In genomic region chr9:93188426-93189368, GRCh38 we compare ENCODE assay signal across 28 cellular contexts. TPM values are rescaled to one million over a fixed set of nuclear protein-coding genes. Genes with fewer than 3 reads are reported as not detected.
DNase-seq lines count a peak whose midpoint lies in the region; ATAC-seq and TF ChIP-seq lines count a peak whose summit lies in the region.
"Had no signal": no experiment of that assay in that cellular context is flagged by ENCODE, and none has a peak within 500 bp of the region (broad histone marks: within the 10 kb centered on the region; RNA-seq: fewer than 3 reads in every experiment).

No MANE protein-coding gene starts in this region.

- peak; percentile 39 for DNase-seq in GM13976 (ENCODE audit: low spot score)
- DNase-seq in caudate nucleus (lab: John Stamatoyannopoulos, UW): no peak
- no peak for DNase-seq in right cardiac atrium
- no peak for DNase-seq in progenitor cell of endocrine pancreas (ENCODE audit: low spot score, unreplicated experiment)
- DNase-seq in coronary artery (ENCODE audit: low spot score): no peak
- no peak for DNase-seq in NOMO-1 (lab: John Stamatoyannopoulos, UW; ENCODE audit: unreplicated experiment in 2 of 2)
- DNase-seq in T-helper 2 cell treated with Interferon-gamma antibody and Interleukin-4, amounts not matched to agents 5 μg/mL and 100 μg/mL, for 36 hours (ENCODE audit: low spot score): no peak
- DNase-seq in H9: no peak
- DNase-seq: activated CD4-positive, alpha-beta T cell treated with anti-CD3 and anti-CD28 coated beads, Interleukin-2, amount 50 U/mL, for 1 hour; CD8-positive, alpha-beta memory T cell; dermis blood vessel endothelial cell; DMS53; naive thymus-derived CD4-positive, alpha-beta T cell; NCI-H146; NCI-H2171; NCI-H526; RPMI8226; SK-N-SH; T-helper 2 cell; upper lobe of right lung; WERI-Rb-1 had no signal

- no peak overlapping the region for H3K4ac ChIP-seq in H9 (ENCODE audit: low read depth, low read length)

- H3K27ac Mint-ChIP-seq in progenitor cell of endocrine pancreas (peak overlapping the region; percentile 73), H9 (peak overlapping the region in 1 of 3 experiments; percentile 86; a peak in 1 of 7 replicates)
- no peak overlapping the region for H3K27ac Mint-ChIP-seq in T-helper 2 cell treated with Interferon-gamma antibody and Interleukin-4, amounts not matched to agents 5 μg/mL and 100 μg/mL, for 36 hours
- H3K27ac Mint-ChIP-seq: activated naive CD4-positive, alpha-beta T cell treated with anti-CD3 and anti-CD28 coated beads, Interleukin-2, amount 50 U/mL, for 24 hours; B cell; CD8-positive, alpha-beta memory T cell had no signal

- H3K4me2 ChIP-seq in H9 (ENCODE audit: insufficient read depth, insufficient read length, low read length): no peak overlapping the region
- H3K4me2 ChIP-seq: KMS-11, SK-N-SH had no signal

- H2BK15ac ChIP-seq in H9 (ENCODE audit: low read depth, low read length): no peak overlapping the region

- H3K23me2 ChIP-seq in H9 (ENCODE audit: insufficient read length, low read depth, low read length, poor library complexity, severe bottlenecking): peaks cover 5% of the 10 kb centered on the region

- H2BK12ac ChIP-seq in H9 (ENCODE audit: insufficient read length, low read depth, low read length): no peak overlapping the region

- ATAC-seq in right cardiac atrium: no peak
- ATAC-seq: naive thymus-derived CD4-positive, alpha-beta T cell; upper lobe of right lung had no signal

- H2BK5ac ChIP-seq in H9 (ENCODE audit: insufficient read length, low read length): no peak overlapping the region

- no peak overlapping the region for H3K23ac ChIP-seq in H9 (ENCODE audit: insufficient read length, low read depth, low read length)

- no peak overlapping the region for H2BK20ac ChIP-seq in H9 (ENCODE audit: low read depth, low read length, poor library complexity, severe bottlenecking)

- H3K79me2 ChIP-seq in H9 (ENCODE audit: insufficient read depth, low read length): no peaks in the 10 kb centered on the region; the same call in 1 of the 2 replicates
- H3K79me2 ChIP-seq: parathyroid adenoma had no signal

- no peak overlapping the region for H2BK120ac ChIP-seq in H9 (ENCODE audit: low read depth, low read length, poor library complexity, severe bottlenecking)

- no peak overlapping the region for H2AFZ ChIP-seq in H9 (ENCODE audit: low read length)
- H2AFZ ChIP-seq: parathyroid adenoma had no signal

- H3K79me1 ChIP-seq in H9 (ENCODE audit: insufficient read depth, low read depth, low read length, poor library complexity, severe bottlenecking): peaks cover 3% of the 10 kb centered on the region

- WGBS in right cardiac atrium: 61% methylated on average over 14 of the region's 14 CpGs
- WGBS in H9 (ENCODE audit: extremely low coverage, insufficient read length, low lambda C conversion rate): no CpG with 5 or more reads among the region's 14 CpGs

- H3K27me3 Mint-ChIP-seq in progenitor cell of endocrine pancreas (no peaks in the 10 kb centered on the region), H9 (ENCODE audit: low read depth) (peaks cover 13% of the 10 kb centered on the region)
- peaks cover 29% of the 10 kb centered on the region for H3K27me3 Mint-ChIP-seq in T-helper 2 cell treated with Interferon-gamma antibody and Interleukin-4, amounts not matched to agents 5 μg/mL and 100 μg/mL, for 36 hours (ENCODE audit: low read depth)
- H3K27me3 Mint-ChIP-seq: activated naive CD4-positive, alpha-beta T cell treated with anti-CD3 and anti-CD28 coated beads, Interleukin-2, amount 50 U/mL, for 24 hours had no signal

- H3K4me3 ChIP-seq in right cardiac atrium (ENCODE audit: low read length) (no peak overlapping the region), coronary artery (no peak overlapping the region)
- H3K4me3 ChIP-seq: cardiac muscle cell, skin epidermis, upper lobe of right lung had no signal

- H3K9ac ChIP-seq in H9 (ENCODE audit: extremely low read depth, insufficient read length, low read length): no peak overlapping the region
- H3K9ac ChIP-seq: KMS-11, parathyroid adenoma, SK-N-SH had no signal

- H3K4me3 Mint-ChIP-seq in progenitor cell of endocrine pancreas (ENCODE audit: low read depth) (no peak overlapping the region), H9 (no peak overlapping the region)
- no peak overlapping the region for H3K4me3 Mint-ChIP-seq in T-helper 2 cell treated with Interferon-gamma antibody and Interleukin-4, amounts not matched to agents 5 μg/mL and 100 μg/mL, for 36 hours
- H3K4me3 Mint-ChIP-seq: activated naive CD4-positive, alpha-beta T cell treated with anti-CD3 and anti-CD28 coated beads, Interleukin-2, amount 50 U/mL, for 24 hours; B cell had no signal

- H3K9me3 ChIP-seq in right cardiac atrium (ENCODE audit: control insufficient read depth, low read length) (no peaks in the 10 kb centered on the region), H9 (ENCODE audit: control insufficient read depth, low read depth, low read length) (no peaks in the 10 kb centered on the region)
- H3K9me3 ChIP-seq: SK-N-SH, upper lobe of right lung had no signal

- TF ChIP-seq CTCF in GM13976 (IDR thresholded peaks at IDR 0.05; ENCODE audit: borderline replicate concordance, control extremely low read depth, extremely low read depth, insufficient read depth, missing control alignments) (no peak), progenitor cell of endocrine pancreas (IDR thresholded peaks at IDR 0.05; ENCODE audit: unreplicated experiment) (no peak), coronary artery (IDR thresholded peaks at IDR 0.05) (no peak), H9 (conservative IDR thresholded peaks at IDR 0.05) (no peak)

- H3T11ph ChIP-seq in H9 (ENCODE audit: low read length): no peak overlapping the region

- H4K91ac ChIP-seq in H9 (ENCODE audit: insufficient read length, low read depth, low read length): no peak overlapping the region

- no peak overlapping the region for H3K56ac ChIP-seq in H9 (ENCODE audit: insufficient read length, low read depth, low read length)

- H3K36me3 Mint-ChIP-seq in progenitor cell of endocrine pancreas (ENCODE audit: insufficient read depth) (peaks cover 12% of the 10 kb centered on the region), H9 (ENCODE audit: insufficient read depth in 1 of 3, low read depth in 3 of 3) (peaks cover 0 to 7% (median 2%) of the 10 kb centered on the region in 3 experiments; a peak in 5 of 7 replicates)
- H3K36me3 Mint-ChIP-seq in T-helper 2 cell treated with Interferon-gamma antibody and Interleukin-4, amounts not matched to agents 5 μg/mL and 100 μg/mL, for 36 hours (ENCODE audit: low read depth): no peaks in the 10 kb centered on the region
- H3K36me3 Mint-ChIP-seq: activated naive CD4-positive, alpha-beta T cell treated with anti-CD3 and anti-CD28 coated beads, Interleukin-2, amount 50 U/mL, for 24 hours; CD8-positive, alpha-beta memory T cell; naive thymus-derived CD4-positive, alpha-beta T cell had no signal

- in situ Hi-C loops in GM13976 (cut with MboI; ENCODE audit: low sequenced_read_pairs, unreplicated experiment): no loop called here

- no peak overlapping the region; the same call in 1 of the 2 replicates for H3K14ac ChIP-seq in H9 (ENCODE audit: insufficient read depth, low read length)

- no peaks in the 10 kb centered on the region for H3K9me3 Mint-ChIP-seq in progenitor cell of endocrine pancreas (ENCODE audit: low read depth)
- no peaks in the 10 kb centered on the region for H3K9me3 Mint-ChIP-seq in T-helper 2 cell treated with Interferon-gamma antibody and Interleukin-4, amounts not matched to agents 5 μg/mL and 100 μg/mL, for 36 hours
- H3K9me3 Mint-ChIP-seq in H9: peaks cover 0 to 2% of the 10 kb centered on the region in 2 experiments; a peak in 1 of 5 replicates
- H3K9me3 Mint-ChIP-seq: activated naive CD4-positive, alpha-beta T cell treated with anti-CD3 and anti-CD28 coated beads, Interleukin-2, amount 50 U/mL, for 24 hours; CD8-positive, alpha-beta memory T cell had no signal

- intact Hi-C loops in right cardiac atrium (cut with DNase I): no loop called here

- no peak overlapping the region for H4K5ac ChIP-seq in H9 (ENCODE audit: insufficient read length, low read depth, low read length)

- H3K4me1 ChIP-seq in right cardiac atrium (ENCODE audit: control insufficient read depth, insufficient read depth, low read length) (no peaks in the 10 kb centered on the region), H9 (ENCODE audit: insufficient read depth, low read length) (peaks cover 3% of the 10 kb centered on the region; the same call in 1 of the 2 replicates)
- H3K4me1 ChIP-seq: parathyroid adenoma had no signal

- H3K27ac ChIP-seq in caudate nucleus (ENCODE audit: low read depth, low read length) (peak overlapping the region; percentile 26), right cardiac atrium (ENCODE audit: low read length) (peak overlapping the region; percentile 79), coronary artery (no peak overlapping the region), H9 (ENCODE audit: insufficient read length, low read depth, low read length) (no peak overlapping the region)
- H3K27ac ChIP-seq: KMS-11, parathyroid adenoma, skin epidermis, upper lobe of right lung, WERI-Rb-1 had no signal

- H3K18ac ChIP-seq in H9 (ENCODE audit: insufficient read length, low read depth, low read length): no peak overlapping the region

- no peaks in the 10 kb centered on the region for H3K27me3 ChIP-seq in right cardiac atrium (ENCODE audit: control insufficient read depth, insufficient read depth)
- H3K27me3 ChIP-seq in H9 (ENCODE audit: insufficient read depth, low read length): no peaks in the 10 kb centered on the region

- H2AK5ac ChIP-seq in H9 (ENCODE audit: insufficient read length, low read length): no peak overlapping the region

- no peak overlapping the region for H4K8ac ChIP-seq in H9 (replicated peaks; ENCODE audit: insufficient read length, low read depth, low read length)

- peaks cover 5% of the 10 kb centered on the region for H4K20me1 ChIP-seq in H9 (ENCODE audit: control insufficient read depth, insufficient read depth, insufficient read length)

- peaks cover 50% of the 10 kb centered on the region for H3K4me1 Mint-ChIP-seq in progenitor cell of endocrine pancreas (ENCODE audit: low read depth)
- no peaks in the 10 kb centered on the region for H3K4me1 Mint-ChIP-seq in T-helper 2 cell treated with Interferon-gamma antibody and Interleukin-4, amounts not matched to agents 5 μg/mL and 100 μg/mL, for 36 hours (ENCODE audit: low read depth)
- peaks cover 46 to 50% of the 10 kb centered on the region in 2 experiments for H3K4me1 Mint-ChIP-seq in H9
- H3K4me1 Mint-ChIP-seq: activated naive CD4-positive, alpha-beta T cell treated with anti-CD3 and anti-CD28 coated beads, Interleukin-2, amount 50 U/mL, for 24 hours had no signal

RNA-seq across cellular contexts. Expression of gene WNK2, which starts 4.8 kb away (rescaled TPM):
- total RNA-seq in right cardiac atrium (100 to 1,000 TPM; 217 to 322 (median 278) TPM), progenitor cell of endocrine pancreas (302 and 345 TPM in 2 replicates), H9 (2021) (69.4 and 70.5 TPM in 2 replicates)
- polyA plus RNA-seq in right cardiac atrium: 167 TPM
- total RNA-seq: B cell, dermis blood vessel endothelial cell, subcutaneous adipose tissue had no signal
- polyA plus RNA-seq: CD8-positive, alpha-beta memory T cell; naive thymus-derived CD4-positive, alpha-beta T cell had no signal

RNA-seq across cellular contexts. Expression of gene NINJ1, which starts 54.6 kb away (rescaled TPM):
- total RNA-seq in right cardiac atrium (10 to 100 TPM; 42.9 to 68.4 (median 62.7) TPM), progenitor cell of endocrine pancreas (38.1 and 39.5 TPM in 2 replicates), H9 (2021) (27.4 and 28.9 TPM in 2 replicates)
- polyA plus RNA-seq in right cardiac atrium: 96.2 TPM

Comparison
In these comparisons a context has a peak if more than half of its experiments do, and no peak if none do; other contexts are left out.
1. H3K27ac ChIP-seq: peak in caudate nucleus (single experiment) and right cardiac atrium (single experiment); none in coronary artery (0 of 2) and H9 (single experiment).